12 cellular contexts compared by ENCODE assay signal in genomic region chr20:24746351-24746685, GRCh38.
DNase-seq lines count a peak whose midpoint lies in the region; ATAC-seq, FAIRE-seq and TF ChIP-seq lines count a peak whose summit lies in the region.
"Had no signal": no experiment of that assay in that cellular context is flagged by ENCODE, and none has a peak within 500 bp of the region (broad histone marks: within the 10 kb centered on the region; RNA-seq: fewer than 3 reads in every experiment).

No MANE protein-coding gene starts in this region.

- DNase-seq in H4 (ENCODE audit: low spot score) (peak; percentile 95), NCI-H2171 treated with DMSO at 0.1 percent for 48 hours (lab: John Stamatoyannopoulos, UW) (peak; percentile 97), ecto neural progenitor cell (ENCODE audit: low spot score) (peak; percentile 39), small intestine (peak; percentile 85), GM12892 (ENCODE audit: insufficient read length) (no peak)
- DNase-seq in stimulated activated CD4-positive, alpha-beta T cell treated with anti-CD3 and anti-CD28 coated beads, Interleukin-4, amount 100 ng/mL, for 1 hour: no peak
- no peak for DNase-seq in activated CD8-positive, alpha-beta T cell treated with anti-CD3 and anti-CD28 coated beads, Interleukin-2, amount 10 ng/mL, durations not matched to agents 7 days and 5 days
- DNase-seq: activated CD4-positive, alpha-beta memory T cell treated with anti-CD3 and anti-CD28 coated beads for 36 hours; erythroblast; NCI-H2081 treated with DMSO at 0.1 percent for 48 hours; occipital lobe had no signal

- POLR2A ChIA-PET in activated CD8-positive, alpha-beta T cell treated with anti-CD3 and anti-CD28 coated beads, Interleukin-2, amount 10 ng/mL, durations not matched to agents 7 days and 5 days (lab: Charles Lee): no interaction called here

- no peak overlapping the region for H3K4me3 Mint-ChIP-seq in activated CD8-positive, alpha-beta T cell treated with anti-CD3 and anti-CD28 coated beads, Interleukin-2, amount 10 ng/mL, durations not matched to agents 7 days and 5 days
- H3K4me3 Mint-ChIP-seq: activated CD4-positive, alpha-beta memory T cell treated with anti-CD3 and anti-CD28 coated beads for 36 hours had no signal

- no peak for ATAC-seq in activated CD8-positive, alpha-beta T cell treated with anti-CD3 and anti-CD28 coated beads, Interleukin-2, amount 10 ng/mL, durations not matched to agents 7 days and 5 days

- no peaks in the 10 kb centered on the region for H3K36me3 ChIP-seq in small intestine (ENCODE audit: control insufficient read depth in 2 of 2, insufficient read depth in 2 of 2, low read length in 2 of 2)
- H3K36me3 ChIP-seq: thoracic aorta had no signal

- H3K27me3 Mint-ChIP-seq in activated CD8-positive, alpha-beta T cell treated with anti-CD3 and anti-CD28 coated beads, Interleukin-2, amount 10 ng/mL, durations not matched to agents 7 days and 5 days (ENCODE audit: low read depth): peaks cover 2% of the 10 kb centered on the region

- H3K4me1 Mint-ChIP-seq in activated CD8-positive, alpha-beta T cell treated with anti-CD3 and anti-CD28 coated beads, Interleukin-2, amount 10 ng/mL, durations not matched to agents 7 days and 5 days (ENCODE audit: low read depth): peaks cover 15% of the 10 kb centered on the region

- TF ChIP-seq POLR2A in GM12892 (IDR thresholded peaks at IDR 0.05; ENCODE audit: low read depth, low read length): no peak

- FAIRE-seq in small intestine (lab: Jason Lieb, UNC): no peak
- no peak for FAIRE-seq in GM12892 (lab: Jason Lieb, UNC)

- no peak overlapping the region for H3K27ac ChIP-seq in small intestine (ENCODE audit: low read depth in 1 of 2, low read length in 1 of 2)
- H3K27ac ChIP-seq: thoracic aorta had no signal

- no peak overlapping the region for H3K4me3 ChIP-seq in small intestine (ENCODE audit: low read depth in 1 of 2, low read length in 2 of 2)
- H3K4me3 ChIP-seq: thoracic aorta had no signal

- no peak overlapping the region for H3K27ac Mint-ChIP-seq in activated CD8-positive, alpha-beta T cell treated with anti-CD3 and anti-CD28 coated beads, Interleukin-2, amount 10 ng/mL, durations not matched to agents 7 days and 5 days
- H3K27ac Mint-ChIP-seq: activated CD4-positive, alpha-beta memory T cell treated with anti-CD3 and anti-CD28 coated beads for 36 hours had no signal

- WGBS in small intestine, 3 donors: 14 to 55% (median 27%) methylated on average over 11 to 12 of the region's 12 CpGs

- CTCF ChIA-PET in activated CD8-positive, alpha-beta T cell treated with anti-CD3 and anti-CD28 coated beads, Interleukin-2, amount 10 ng/mL, durations not matched to agents 7 days and 5 days (lab: Charles Lee): no interaction called here

- H3K4me1 ChIP-seq in small intestine (ENCODE audit: control insufficient read depth in 2 of 2, insufficient read depth in 1 of 2, low read depth in 1 of 2, low read length in 1 of 2): peaks cover 0 to 3% of the 10 kb centered on the region in 2 donors

- no peaks in the 10 kb centered on the region for H3K9me3 Mint-ChIP-seq in activated CD8-positive, alpha-beta T cell treated with anti-CD3 and anti-CD28 coated beads, Interleukin-2, amount 10 ng/mL, durations not matched to agents 7 days and 5 days (ENCODE audit: insufficient read depth)
- H3K9me3 Mint-ChIP-seq: activated CD4-positive, alpha-beta memory T cell treated with anti-CD3 and anti-CD28 coated beads for 36 hours had no signal

- H3K27me3 ChIP-seq in small intestine (ENCODE audit: control insufficient read depth in 2 of 2, insufficient read depth in 2 of 2, low read length in 2 of 2): no peaks in the 10 kb centered on the region

- H3K9me3 ChIP-seq in small intestine (ENCODE audit: control insufficient read depth, low read depth): no peaks in the 10 kb centered on the region
- H3K9me3 ChIP-seq: thoracic aorta had no signal

- H3K36me3 Mint-ChIP-seq in activated CD8-positive, alpha-beta T cell treated with anti-CD3 and anti-CD28 coated beads, Interleukin-2, amount 10 ng/mL, durations not matched to agents 7 days and 5 days (ENCODE audit: low read depth): no peaks in the 10 kb centered on the region
- H3K36me3 Mint-ChIP-seq: activated CD4-positive, alpha-beta memory T cell treated with anti-CD3 and anti-CD28 coated beads for 36 hours had no signal

Comparison
In these comparisons a context has a peak if more than half of its experiments do, and no peak if none do; other contexts are left out.
1. DNase-seq: peak in H4 (single experiment), NCI-H2171 treated with DMSO at 0.1 percent for 48 hours (single experiment), ecto neural progenitor cell (single experiment) and small intestine (single experiment); none in GM12892 (single experiment), stimulated activated CD4-positive, alpha-beta T cell treated with anti-CD3 and anti-CD28 coated beads, Interleukin-4, amount 100 ng/mL, for 1 hour (single experiment) and activated CD8-positive, alpha-beta T cell treated with anti-CD3 and anti-CD28 coated beads, Interleukin-2, amount 10 ng/mL, durations not matched to agents 7 days and 5 days (single experiment).